Comparison of ENCODE assay signal across 9 cellular contexts in the genomic region with DNA sequence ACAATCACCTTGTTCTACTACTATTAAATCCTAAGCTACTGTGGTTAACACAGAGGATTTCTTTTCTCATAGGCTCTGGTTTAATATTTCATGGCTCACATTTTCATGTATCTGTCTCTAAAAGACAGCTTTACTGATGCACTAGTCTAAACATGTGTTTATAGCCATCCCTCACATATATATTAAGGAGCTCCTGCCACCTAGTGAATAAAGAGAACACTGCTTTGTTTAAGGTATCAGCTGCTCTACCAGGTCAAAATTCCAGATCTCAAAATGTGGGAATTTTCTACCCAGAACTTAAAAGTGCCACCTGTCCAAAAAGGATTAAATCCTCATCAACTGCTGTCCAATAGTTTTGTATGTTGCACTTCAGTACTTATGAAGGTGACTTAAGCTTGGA.
A peak's percentile ranks its signal among the peaks of the same experiment; 100 is the strongest.
DNase-seq lines count a peak whose midpoint lies in the region; FAIRE-seq and TF ChIP-seq lines count a peak whose summit lies in the region.
"Had no signal": no experiment of that assay in that cellular context is flagged by ENCODE, and none has a peak within 500 bp of the region (broad histone marks: within the 10 kb centered on the region; RNA-seq: fewer than 3 reads in every experiment).

No MANE protein-coding gene starts in this region.

- H3K27me3 Mint-ChIP-seq in Calu3 (ENCODE audit: unreplicated experiment), result no peaks in the 10 kb centered on the region
- no peaks in the 10 kb centered on the region for H3K27me3 Mint-ChIP-seq in activated T-helper 1 cell treated with anti-CD3 and anti-CD28 coated beads, Interleukin-12 subunit alpha, Interleukin-12 subunit beta, Interleukin-2, Interleukin-4 antibody, amounts not matched to agents 30 ng/mL and 10 ng/mL and 1 ng/mL, durations not matched to agents 14 hours and 24 hours and 36 hours (ENCODE audit: insufficient read depth)
- H3K27me3 Mint-ChIP-seq in HFFc6 (ENCODE audit: insufficient read depth), result no peaks in the 10 kb centered on the region

- intact Hi-C loops in posterior cingulate gyrus (cut with DNase I) (no loop called here), Calu3 (cut with micrococcal nuclease; ENCODE audit: unreplicated experiment) (loop anchor here (1.0 to 5.0 kb wide), 2 partner anchors 724 to 743 kb away; no protein-coding TSS in a partner anchor)
- intact Hi-C loops in activated T-helper 1 cell treated with anti-CD3 and anti-CD28 coated beads, Interleukin-12 subunit alpha, Interleukin-12 subunit beta, Interleukin-2, Interleukin-4 antibody, amounts not matched to agents 30 ng/mL and 10 ng/mL and 1 ng/mL, durations not matched to agents 14 hours and 24 hours and 36 hours (cut with micrococcal nuclease), result loop anchor here (1.0 kb wide), 1 partner anchor 725 kb away; no protein-coding TSS in a partner anchor

- H3K36me3 Mint-ChIP-seq in Calu3 (ENCODE audit: insufficient read depth, unreplicated experiment) (no peaks in the 10 kb centered on the region), HFFc6 (ENCODE audit: low read depth) (no peaks in the 10 kb centered on the region)
- H3K36me3 Mint-ChIP-seq in activated T-helper 1 cell treated with anti-CD3 and anti-CD28 coated beads, Interleukin-12 subunit alpha, Interleukin-12 subunit beta, Interleukin-2, Interleukin-4 antibody, amounts not matched to agents 30 ng/mL and 10 ng/mL and 1 ng/mL, durations not matched to agents 14 hours and 24 hours and 36 hours (ENCODE audit: low read depth), result no peaks in the 10 kb centered on the region

- H3K4me1 Mint-ChIP-seq in Calu3 (ENCODE audit: low read depth, unreplicated experiment) (no peaks in the 10 kb centered on the region), HFFc6 (ENCODE audit: low read depth) (no peaks in the 10 kb centered on the region)
- no peaks in the 10 kb centered on the region for H3K4me1 Mint-ChIP-seq in activated T-helper 1 cell treated with anti-CD3 and anti-CD28 coated beads, Interleukin-12 subunit alpha, Interleukin-12 subunit beta, Interleukin-2, Interleukin-4 antibody, amounts not matched to agents 30 ng/mL and 10 ng/mL and 1 ng/mL, durations not matched to agents 14 hours and 24 hours and 36 hours (ENCODE audit: low read depth)

- peak; percentile 77 for DNase-seq in DMS53 (lab: John Stamatoyannopoulos, UW)
- peak; percentile 18 for DNase-seq in HT-29 (ENCODE audit: low spot score)
- DNase-seq in RCC 7860 (ENCODE audit: low spot score), result peak; percentile 5
- no peak for DNase-seq in kidney epithelial cell (ENCODE audit: low read depth)
- DNase-seq in posterior cingulate gyrus, result no peak
- no peak for DNase-seq in Calu3
- no peak for DNase-seq in activated T-helper 1 cell treated with anti-CD3 and anti-CD28 coated beads, Interleukin-12 subunit alpha, Interleukin-12 subunit beta, Interleukin-2, Interleukin-4 antibody, amounts not matched to agents 30 ng/mL and 10 ng/mL and 1 ng/mL, durations not matched to agents 14 hours and 24 hours and 36 hours (ENCODE audit: low spot score)
- no peak for DNase-seq in HFFc6

- H3K9me3 Mint-ChIP-seq in Calu3 (ENCODE audit: low read depth, unreplicated experiment) (peaks cover 3% of the 10 kb centered on the region), HFFc6 (peaks cover 5% of the 10 kb centered on the region)
- peaks cover 5% of the 10 kb centered on the region for H3K9me3 Mint-ChIP-seq in activated T-helper 1 cell treated with anti-CD3 and anti-CD28 coated beads, Interleukin-12 subunit alpha, Interleukin-12 subunit beta, Interleukin-2, Interleukin-4 antibody, amounts not matched to agents 30 ng/mL and 10 ng/mL and 1 ng/mL, durations not matched to agents 14 hours and 24 hours and 36 hours

- FAIRE-seq in RCC 7860 (lab: Jason Lieb, UNC), result no peak

- H3K4me3 Mint-ChIP-seq in Calu3 (ENCODE audit: low read depth, unreplicated experiment), result no peak overlapping the region
- H3K4me3 Mint-ChIP-seq in activated T-helper 1 cell treated with anti-CD3 and anti-CD28 coated beads, Interleukin-12 subunit alpha, Interleukin-12 subunit beta, Interleukin-2, Interleukin-4 antibody, amounts not matched to agents 30 ng/mL and 10 ng/mL and 1 ng/mL, durations not matched to agents 14 hours and 24 hours and 36 hours, result no peak overlapping the region
- H3K4me3 Mint-ChIP-seq in HFFc6, result no peak overlapping the region

- TF ChIP-seq CTCF in kidney epithelial cell (IDR thresholded peaks at IDR 0.05; ENCODE audit: insufficient read depth, low read length, poor library complexity, severe bottlenecking) (peak; percentile 31), Calu3 (IDR thresholded peaks at IDR 0.05; ENCODE audit: unreplicated experiment) (no peak), HFFc6 (IDR thresholded peaks at IDR 0.05) (no peak)

- BruUV-seq in Calu3 (replicated peaks; lab: Mats Ljungman, UMichigan), result no TSS peak

- H3K36me3 ChIP-seq in kidney epithelial cell (ENCODE audit: control insufficient read depth, insufficient read depth, low read length), result no peaks in the 10 kb centered on the region

- no peak overlapping the region for H3K4me3 ChIP-seq in kidney epithelial cell (ENCODE audit: low read depth, low read length)
- H3K4me3 ChIP-seq: lung had no signal

- H3K27me3 ChIP-seq in kidney epithelial cell (ENCODE audit: control insufficient read depth, insufficient read depth, low read length), result no peaks in the 10 kb centered on the region

- no peak overlapping the region for H3K27ac Mint-ChIP-seq in Calu3 (ENCODE audit: unreplicated experiment)
- no peak overlapping the region for H3K27ac Mint-ChIP-seq in activated T-helper 1 cell treated with anti-CD3 and anti-CD28 coated beads, Interleukin-12 subunit alpha, Interleukin-12 subunit beta, Interleukin-2, Interleukin-4 antibody, amounts not matched to agents 30 ng/mL and 10 ng/mL and 1 ng/mL, durations not matched to agents 14 hours and 24 hours and 36 hours
- H3K27ac Mint-ChIP-seq in HFFc6, result no peak overlapping the region

- CTCF ChIA-PET in Calu3 (lab: Charles Lee), result interaction anchor here (1.2 kb wide), 1 partner anchor 539 kb away, joined by 3 read pairs; no protein-coding TSS in a partner anchor

Comparison
In these comparisons a context has a peak if more than half of its experiments do, and no peak if none do; other contexts are left out.
1. DNase-seq: peak in DMS53 (single experiment), HT-29 (single experiment) and RCC 7860 (single experiment); none in kidney epithelial cell (single experiment), posterior cingulate gyrus (0 of 10), Calu3 (single experiment), activated T-helper 1 cell treated with anti-CD3 and anti-CD28 coated beads, Interleukin-12 subunit alpha, Interleukin-12 subunit beta, Interleukin-2, Interleukin-4 antibody, amounts not matched to agents 30 ng/mL and 10 ng/mL and 1 ng/mL, durations not matched to agents 14 hours and 24 hours and 36 hours (single experiment) and HFFc6 (single experiment).